Comparison of ENCODE assay signal across 1 cellular context in the genomic region with DNA sequence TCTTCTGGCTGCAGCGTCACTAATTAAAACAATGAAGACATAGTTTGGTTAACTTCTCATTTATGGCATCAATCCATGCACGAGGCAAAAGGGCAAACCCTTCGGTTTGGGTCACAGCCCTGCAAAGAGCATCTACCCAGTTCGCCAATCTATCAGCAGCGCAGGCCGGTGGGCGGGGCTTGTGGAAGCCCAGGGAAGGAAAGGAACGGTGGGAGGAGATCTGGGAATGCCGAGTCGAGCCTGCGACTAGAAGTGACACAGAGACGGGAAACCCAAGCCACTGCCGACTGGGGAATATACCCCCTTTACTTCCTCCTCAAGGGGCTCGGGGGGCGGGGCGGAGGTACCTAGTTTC.
TF ChIP-seq lines count a peak whose summit lies in the region.

No MANE protein-coding gene starts in this region.

TF ChIP-seq in IMR-90, 13 proteins besides CTCF, POLR2A, EP300 and RAD21:
- no peak for TF ChIP-seq MAFK (IDR thresholded peaks at IDR 0.05; ENCODE audit: low read depth, low read length)
- TF ChIP-seq NFE2L2 (IDR thresholded peaks at IDR 0.05; ENCODE audit: low read depth, low read length), result no peak
